ENCODE assay signal across 1 cellular context in the genomic region with DNA sequence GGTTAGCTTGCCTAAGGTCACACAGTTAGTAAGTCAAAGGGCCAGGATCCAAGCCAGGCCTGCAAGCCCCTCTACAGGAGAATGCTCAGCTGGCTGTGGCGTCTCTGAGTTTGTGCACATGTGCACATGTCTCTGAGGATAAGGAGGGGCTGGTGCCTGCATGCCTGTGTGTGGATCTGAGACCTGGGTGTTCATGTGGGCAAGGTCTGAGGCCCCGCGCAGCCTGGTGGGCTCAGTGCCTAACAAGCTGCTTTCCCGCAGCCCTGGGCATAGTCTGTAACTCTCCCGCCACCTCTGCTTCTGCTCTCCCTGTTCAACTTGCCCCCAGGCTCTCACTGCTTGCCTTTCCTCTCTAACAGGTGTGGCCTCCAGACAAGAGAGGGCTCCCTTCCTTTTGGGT.
TF ChIP-seq lines count a peak whose summit lies in the region.

No MANE protein-coding gene starts in this region.

TF ChIP-seq in IMR-90, 13 proteins besides CTCF, POLR2A, EP300 and RAD21 (continued from another document):
- TF ChIP-seq USF2 (IDR thresholded peaks at IDR 0.05; ENCODE audit: low read depth, low read length) = no peak
- TF ChIP-seq FOS (IDR thresholded peaks at IDR 0.05; ENCODE audit: low read depth, low read length) = no peak
- no peak for TF ChIP-seq NFE2L2 (IDR thresholded peaks at IDR 0.05; ENCODE audit: low read depth, low read length)
- TF ChIP-seq, protein P1, sequence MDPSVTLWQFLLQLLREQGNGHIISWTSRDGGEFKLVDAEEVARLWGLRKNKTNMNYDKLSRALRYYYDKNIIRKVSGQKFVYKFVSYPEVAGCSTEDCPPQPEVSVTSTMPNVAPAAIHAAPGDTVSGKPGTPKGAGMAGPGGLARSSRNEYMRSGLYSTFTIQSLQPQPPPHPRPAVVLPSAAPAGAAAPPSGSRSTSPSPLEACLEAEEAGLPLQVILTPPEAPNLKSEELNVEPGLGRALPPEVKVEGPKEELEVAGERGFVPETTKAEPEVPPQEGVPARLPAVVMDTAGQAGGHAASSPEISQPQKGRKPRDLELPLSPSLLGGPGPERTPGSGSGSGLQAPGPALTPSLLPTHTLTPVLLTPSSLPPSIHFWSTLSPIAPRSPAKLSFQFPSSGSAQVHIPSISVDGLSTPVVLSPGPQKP (IDR thresholded peaks at IDR 0.05; ENCODE audit: borderline replicate concordance, low read depth, low read length) = no peak
- TF ChIP-seq BHLHE40 (IDR thresholded peaks at IDR 0.05; ENCODE audit: low read depth, low read length) = no peak
- TF ChIP-seq SMC3 (IDR thresholded peaks at IDR 0.05; ENCODE audit: low read depth, low read length) = no peak
- TF ChIP-seq RCOR1 (IDR thresholded peaks at IDR 0.05; ENCODE audit: insufficient replicate concordance, low read length) = no peak
- TF ChIP-seq MAZ (IDR thresholded peaks at IDR 0.05; ENCODE audit: borderline replicate concordance, low read depth, low read length) = no peak
- TF ChIP-seq CEBPB (IDR thresholded peaks at IDR 0.05; ENCODE audit: low read depth, low read length) = no peak
- TF ChIP-seq MAFK (IDR thresholded peaks at IDR 0.05; ENCODE audit: low read depth, low read length) = no peak
